ENCODE assay signal across 21 cellular contexts in the genomic region with DNA sequence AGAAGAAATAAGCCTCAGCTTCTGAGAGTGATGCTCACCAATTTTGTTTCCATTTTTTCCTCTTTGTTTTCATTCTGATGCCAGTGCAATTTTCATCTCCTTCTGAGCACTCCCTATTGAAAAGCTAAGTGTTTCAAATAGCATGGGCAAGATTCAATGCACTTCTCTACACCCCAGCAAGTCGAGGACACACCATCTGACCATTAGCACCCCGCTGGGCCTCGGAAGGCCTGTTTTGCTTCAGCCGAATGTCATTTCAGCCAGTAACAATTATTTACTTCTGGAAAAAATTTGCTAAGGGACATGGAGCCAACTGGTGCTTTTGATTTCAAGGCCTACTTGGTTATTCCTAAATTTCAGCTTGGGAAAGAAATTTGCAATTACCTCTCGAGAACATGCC.
"Had no signal": no experiment of that assay in that cellular context is flagged by ENCODE, and none has a peak within 500 bp of the region (broad histone marks: within the 10 kb centered on the region; RNA-seq: fewer than 3 reads in every experiment).

No MANE protein-coding gene starts in this region.

- DNase-seq: IMR-90, Karpas-422, KG1, MG63, NCI-H1092, NCI-H1105 treated with DMSO at 0.1 percent for 48 hours, NCI-H1417 treated with DMSO at 0.1 percent for 48 hours, NCI-H146, NCI-H1694 treated with DMSO at 0.1 percent for 48 hours, NCI-H1930, NCI-H2081, NCI-H2107, NCI-H345, NCI-H446 treated with DMSO at 0.1 percent for 48 hours, NCI-H524, NCI-H526 treated with DMSO at 0.1 percent for 48 hours, NCI-H748 treated with DMSO at 0.1 percent for 48 hours, Right ventricle myocardium superior, RPMI8226, SIG-M5 had no signal

- ATAC-seq: HepG2 had no signal
